In the genomic region with DNA sequence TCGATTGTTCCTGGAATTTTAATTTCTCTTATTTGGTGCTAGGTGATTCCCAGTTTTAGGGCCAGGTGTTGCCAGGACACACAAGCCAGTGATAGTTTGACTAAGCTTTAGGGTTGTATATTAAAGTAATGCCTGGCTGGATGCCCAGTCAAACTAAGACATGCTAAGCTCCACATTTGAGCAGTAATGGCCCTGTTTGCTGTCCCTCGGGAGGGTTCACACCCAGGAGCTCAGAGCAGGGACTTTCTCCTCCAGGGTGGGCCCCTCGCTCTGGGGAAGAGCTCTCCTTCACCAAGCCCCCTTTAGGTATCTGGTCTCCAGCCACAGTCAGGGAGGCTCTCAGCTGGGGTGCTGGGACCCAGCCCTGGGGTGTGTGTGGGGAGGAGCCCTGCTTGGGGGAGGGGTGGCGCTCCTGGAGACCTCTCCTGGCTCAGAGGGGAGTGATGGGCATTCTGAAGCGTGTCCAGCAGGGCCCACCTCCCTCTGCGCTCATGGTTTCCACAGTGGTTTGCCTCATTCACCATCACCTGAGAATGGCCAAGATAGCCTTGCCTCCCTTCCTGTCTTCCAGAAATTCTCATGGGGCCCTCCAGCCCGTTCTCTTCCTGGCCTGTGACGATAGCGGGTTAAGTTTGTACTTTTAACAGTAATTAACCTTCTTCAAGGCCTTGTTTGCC, we compare ENCODE assay signal across 10 cellular contexts. TPM values are rescaled to one million over a fixed set of nuclear protein-coding genes. Genes with fewer than 3 reads are reported as not detected.
DNase-seq lines count a peak whose midpoint lies in the region; ATAC-seq and TF ChIP-seq lines count a peak whose summit lies in the region.
"Had no signal": no experiment of that assay in that cellular context is flagged by ENCODE, and none has a peak within 500 bp of the region (broad histone marks: within the 10 kb centered on the region; RNA-seq: fewer than 3 reads in every experiment).

No MANE protein-coding gene starts in this region.

- H3K27ac ChIP-seq in KOPT-K1 (ENCODE audit: low read depth, low read length, poor library complexity, severe bottlenecking) (peak overlapping the region; percentile 19), mammary epithelial cell (ENCODE audit: insufficient read depth, low read depth, low read length) (no peak overlapping the region)
- H3K27ac ChIP-seq: cardiac muscle cell had no signal

- no peak overlapping the region for H3K4me2 ChIP-seq in mammary epithelial cell (ENCODE audit: insufficient read depth, low read depth, low read length)

- H4K20me1 ChIP-seq in mammary epithelial cell (ENCODE audit: insufficient read depth, low read length): no peaks in the 10 kb centered on the region

- H3K4me1 ChIP-seq in mammary epithelial cell (ENCODE audit: insufficient read depth, low read length): peaks cover 34% of the 10 kb centered on the region

- H3K36me3 ChIP-seq in KOPT-K1 (ENCODE audit: insufficient read depth, low read length) (no peaks in the 10 kb centered on the region; the same call in 1 of the 2 replicates), mammary epithelial cell (ENCODE audit: insufficient read depth, low read length) (no peaks in the 10 kb centered on the region)
- H3K36me3 ChIP-seq: cardiac muscle cell had no signal

- CTCF ChIA-PET in mammary epithelial cell (lab: Charles Lee; ENCODE audit: low non-redundant PET): no interaction called here

- H2AFZ ChIP-seq in mammary epithelial cell (ENCODE audit: low read depth, low read length): no peak overlapping the region

- H3K9me3 ChIP-seq in KOPT-K1 (ENCODE audit: insufficient read depth, low read length, poor library complexity, severe bottlenecking): no peaks in the 10 kb centered on the region
- no peaks in the 10 kb centered on the region for H3K9me3 ChIP-seq in mammary epithelial cell (replicated peaks; ENCODE audit: insufficient read depth, low read length)

- H3K27ac Mint-ChIP-seq in activated naive CD4-positive, alpha-beta T cell treated with anti-CD3 and anti-CD28 coated beads, Interleukin-2, amount 50 U/mL, for 72 hours: peak overlapping the region; percentile 47 to 77

- no peak overlapping the region for H3K9ac ChIP-seq in mammary epithelial cell (ENCODE audit: insufficient read depth, low read length)

- no peaks in the 10 kb centered on the region for H3K36me3 Mint-ChIP-seq in activated naive CD4-positive, alpha-beta T cell treated with anti-CD3 and anti-CD28 coated beads, Interleukin-2, amount 50 U/mL, for 72 hours

- ATAC-seq in activated naive CD4-positive, alpha-beta T cell treated with anti-CD3 and anti-CD28 coated beads, Interleukin-2, amount 50 U/mL, for 72 hours: peak in 1 of 2 donors; percentile 33
- ATAC-seq in HG03521 (IDR thresholded peaks at IDR 0.05; ENCODE audit: unreplicated experiment) (no peak), GM21528 (IDR thresholded peaks at IDR 0.05; ENCODE audit: low FRiP score, unreplicated experiment) (no peak), GM21360 (IDR thresholded peaks at IDR 0.05; ENCODE audit: unreplicated experiment) (no peak)

- dilution Hi-C loops in mammary epithelial cell (cut with HindIII; ENCODE audit: low sequenced_read_pairs): no loop called here

- no TSS peak for BruUV-seq in mammary epithelial cell (replicated peaks; lab: Mats Ljungman, UMichigan)

- H3K79me2 ChIP-seq in mammary epithelial cell (ENCODE audit: insufficient read depth, low read length): peaks cover 44% of the 10 kb centered on the region

- no peak for DNase-seq in activated naive CD4-positive, alpha-beta T cell treated with anti-CD3 and anti-CD28 coated beads, Interleukin-2, amount 50 U/mL, for 72 hours (ENCODE audit: low spot score in 2 of 2)
- no peak for DNase-seq in activated naive CD4-positive, alpha-beta T cell treated with Interleukin-2 at 50 U/mL for 16 hours
- DNase-seq in mammary epithelial cell: peak; percentile 54
- no peak for DNase-seq in NCI-H2227 treated with DMSO at 0.1 percent for 48 hours (lab: John Stamatoyannopoulos, UW)
- DNase-seq: retina had no signal

- intact Hi-C loops in mammary epithelial cell (cut with micrococcal nuclease): no loop called here

- TF ChIP-seq CTCF in mammary epithelial cell (conservative IDR thresholded peaks at IDR 0.05 in 1 of 2, IDR thresholded peaks at IDR 0.05 in 1 of 2; ENCODE audit: extremely low read depth in 1 of 2, insufficient read depth in 1 of 2, low read depth in 1 of 2, low read length in 2 of 2): no peak

- no peaks in the 10 kb centered on the region for H3K9me3 Mint-ChIP-seq in activated naive CD4-positive, alpha-beta T cell treated with anti-CD3 and anti-CD28 coated beads, Interleukin-2, amount 50 U/mL, for 72 hours

- WGBS in mammary epithelial cell (ENCODE audit: low coverage, missing lambda C conversion rate): 96% methylated on average over 7 of the region's 9 CpGs

- in situ Hi-C loops in mammary epithelial cell (cut with MboI; ENCODE audit: low sequenced_read_pairs in 2 of 2): no loop called here

- H3K27me3 ChIP-seq in mammary epithelial cell (ENCODE audit: insufficient read depth, low read length): no peaks in the 10 kb centered on the region
- H3K27me3 ChIP-seq: cardiac muscle cell had no signal

- no peak overlapping the region for H3K4me3 ChIP-seq in mammary epithelial cell (replicated peaks in 1 of 3; ENCODE audit: insufficient read depth in 1 of 3, low read depth in 2 of 3, low read length in 3 of 3)
- H3K4me3 ChIP-seq: cardiac muscle cell had no signal

RNA-seq across cellular contexts. Expression of a gene that starts 31.7 kb away (rescaled TPM):
- 10 to 100 TPM; 46.6 to 48.1 TPM for total RNA-seq in activated naive CD4-positive, alpha-beta T cell treated with anti-CD3 and anti-CD28 coated beads, Interleukin-2, amount 50 U/mL, for 72 hours
- 10 to 100 TPM; 26.3 to 36.5 TPM for total RNA-seq in mammary epithelial cell
- 10.1 TPM for polyA plus RNA-seq in mammary epithelial cell
- polyA minus RNA-seq in mammary epithelial cell: 25.8 TPM
